In the genomic region with DNA sequence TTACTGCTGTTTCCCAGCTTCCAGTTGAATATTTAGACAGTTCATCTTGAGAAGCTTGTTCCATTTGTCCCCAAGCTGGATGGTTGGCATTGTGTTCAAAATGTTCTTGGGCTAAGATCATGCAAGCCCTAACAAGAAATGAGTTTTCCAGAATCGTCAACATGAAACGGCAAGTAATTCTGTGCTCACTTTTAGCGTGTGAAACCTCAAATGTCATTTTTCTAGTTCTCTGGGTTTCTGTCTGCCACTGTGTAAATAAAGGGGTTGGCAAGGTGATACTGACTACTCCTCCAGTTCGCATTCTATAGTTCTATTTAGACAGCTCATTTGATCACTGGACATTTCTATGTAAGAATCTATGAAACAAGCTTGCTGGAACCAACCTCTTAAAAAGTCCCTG, we compare ENCODE assay signal across 20 cellular contexts.
DNase-seq lines count a peak whose midpoint lies in the region; ATAC-seq and TF ChIP-seq lines count a peak whose summit lies in the region.
"Had no signal": no experiment of that assay in that cellular context is flagged by ENCODE, and none has a peak within 500 bp of the region (broad histone marks: within the 10 kb centered on the region; RNA-seq: fewer than 3 reads in every experiment).

No MANE protein-coding gene starts in this region.

- H3K27ac Mint-ChIP-seq in GM23338, result no peak overlapping the region
- H3K27ac Mint-ChIP-seq: activated naive CD4-positive, alpha-beta T cell treated with anti-CD3 and anti-CD28 coated beads for 36 hours; stimulated activated naive CD8-positive, alpha-beta T cell treated with anti-CD3 and anti-CD28 coated beads, Interleukin-15, amount 100 ng/mL, for 72 hours; T-cell; WTC11 had no signal

- H3K4me1 ChIP-seq in foreskin keratinocyte (no peaks in the 10 kb centered on the region), GM23338 (ENCODE audit: insufficient read depth) (peaks cover 16% of the 10 kb centered on the region)
- H3K4me1 ChIP-seq: BLaER1, left lung, spleen had no signal

- no peaks in the 10 kb centered on the region for H4K20me1 ChIP-seq in GM23338 (replicated peaks; ENCODE audit: insufficient read depth)
- H4K20me1 ChIP-seq: BLaER1 had no signal

- no peaks in the 10 kb centered on the region for H3K27me3 Mint-ChIP-seq in GM23338 (ENCODE audit: insufficient read depth, low read depth, poor library complexity)

- H3K4me2 ChIP-seq in GM23338, result no peak overlapping the region
- H3K4me2 ChIP-seq: BLaER1 had no signal

- H3K27me3 ChIP-seq in foreskin keratinocyte (no peaks in the 10 kb centered on the region), GM23338 (ENCODE audit: insufficient read depth) (no peaks in the 10 kb centered on the region)
- H3K27me3 ChIP-seq: BLaER1, brain microvascular endothelial cell, left lung, MG63, spleen had no signal

- no peaks in the 10 kb centered on the region for H3K36me3 Mint-ChIP-seq in GM23338 (ENCODE audit: low read depth)
- H3K36me3 Mint-ChIP-seq: T-cell, WTC11 had no signal

- no peaks in the 10 kb centered on the region for H3F3A ChIP-seq in GM23338 (replicated peaks; ENCODE audit: low read depth)

- no peaks in the 10 kb centered on the region for H3K9me2 ChIP-seq in GM23338 (ENCODE audit: insufficient read depth)

- peaks cover 33% of the 10 kb centered on the region for H3K4me1 Mint-ChIP-seq in GM23338
- H3K4me1 Mint-ChIP-seq: stimulated activated naive CD8-positive, alpha-beta T cell treated with anti-CD3 and anti-CD28 coated beads, Interleukin-15, amount 100 ng/mL, for 72 hours had no signal

- H3K4me3 ChIP-seq in GM23338, result no peak overlapping the region
- H3K4me3 ChIP-seq: BLaER1, left lung, MG63, spleen had no signal

- no peaks in the 10 kb centered on the region for H3K9me3 Mint-ChIP-seq in GM23338
- H3K9me3 Mint-ChIP-seq: activated naive CD4-positive, alpha-beta T cell treated with anti-CD3 and anti-CD28 coated beads for 36 hours; stimulated activated naive CD8-positive, alpha-beta T cell treated with anti-CD3 and anti-CD28 coated beads, Interleukin-15, amount 100 ng/mL, for 72 hours; T-cell; WTC11 had no signal

- no peaks in the 10 kb centered on the region for H3K36me3 ChIP-seq in GM23338 (ENCODE audit: insufficient read depth)
- H3K36me3 ChIP-seq: BLaER1, brain microvascular endothelial cell, left lung, MG63, spleen had no signal

- TF ChIP-seq CTCF in foreskin keratinocyte (conservative IDR thresholded peaks at IDR 0.05), result no peak
- no peak for TF ChIP-seq CTCF in GM23338 (conservative IDR thresholded peaks at IDR 0.05; ENCODE audit: low read depth in 2 of 2)

- ATAC-seq in GM18868 (IDR thresholded peaks at IDR 0.05; ENCODE audit: unreplicated experiment), result peak; percentile 81
- ATAC-seq in GM19463 (IDR thresholded peaks at IDR 0.05; ENCODE audit: unreplicated experiment), result peak; percentile 79
- ATAC-seq in HG03159 (IDR thresholded peaks at IDR 0.05; ENCODE audit: unreplicated experiment), result peak; percentile 37
- peak; percentile 34 for ATAC-seq in foreskin keratinocyte
- ATAC-seq in GM23338, result no peak
- ATAC-seq: HCT116; left lung; stimulated activated naive CD8-positive, alpha-beta T cell treated with anti-CD3 and anti-CD28 coated beads, Interleukin-15, amount 100 ng/mL, for 72 hours; T-cell; WTC11 had no signal

- no peak overlapping the region for H2AFZ ChIP-seq in GM23338

- H3K4me3 Mint-ChIP-seq in GM23338, result no peak overlapping the region
- H3K4me3 Mint-ChIP-seq: activated naive CD4-positive, alpha-beta T cell treated with anti-CD3 and anti-CD28 coated beads for 36 hours; stimulated activated naive CD8-positive, alpha-beta T cell treated with anti-CD3 and anti-CD28 coated beads, Interleukin-15, amount 100 ng/mL, for 72 hours; T-cell; WTC11 had no signal

- H3K27ac ChIP-seq in foreskin keratinocyte (peak overlapping the region; percentile 43), GM23338 (ENCODE audit: low read depth) (no peak overlapping the region)
- H3K27ac ChIP-seq: BLaER1, brain microvascular endothelial cell, left lung, spleen had no signal

- DNase-seq in foreskin keratinocyte, result peak; percentile 54 to 68
- DNase-seq in NCI-H2227 treated with DMSO at 0.1 percent for 48 hours (lab: John Stamatoyannopoulos, UW), result no peak
- no peak for DNase-seq in GM23338 (ENCODE audit: low spot score)
- no peak for DNase-seq in activated CD4-positive, CD25-positive, alpha-beta regulatory T cell (lab: John Stamatoyannopoulos, UW)
- DNase-seq: activated naive CD4-positive, alpha-beta T cell treated with anti-CD3 and anti-CD28 coated beads for 36 hours; brain microvascular endothelial cell; DMS79; left lung; MG63; NCI-H2029 treated with DMSO at 0.1 percent for 48 hours; NCI-H748 treated with DMSO at 0.1 percent for 48 hours; spleen; stimulated activated naive CD8-positive, alpha-beta T cell treated with anti-CD3 and anti-CD28 coated beads, Interleukin-15, amount 100 ng/mL, for 72 hours; T-cell had no signal

- H3K79me2 ChIP-seq in GM23338 (replicated peaks; ENCODE audit: insufficient read depth), result no peaks in the 10 kb centered on the region

TF ChIP-seq in GM23338, 12 proteins besides CTCF, POLR2A, EP300 and RAD21 (continues in another document):
- TF ChIP-seq, protein P1, sequence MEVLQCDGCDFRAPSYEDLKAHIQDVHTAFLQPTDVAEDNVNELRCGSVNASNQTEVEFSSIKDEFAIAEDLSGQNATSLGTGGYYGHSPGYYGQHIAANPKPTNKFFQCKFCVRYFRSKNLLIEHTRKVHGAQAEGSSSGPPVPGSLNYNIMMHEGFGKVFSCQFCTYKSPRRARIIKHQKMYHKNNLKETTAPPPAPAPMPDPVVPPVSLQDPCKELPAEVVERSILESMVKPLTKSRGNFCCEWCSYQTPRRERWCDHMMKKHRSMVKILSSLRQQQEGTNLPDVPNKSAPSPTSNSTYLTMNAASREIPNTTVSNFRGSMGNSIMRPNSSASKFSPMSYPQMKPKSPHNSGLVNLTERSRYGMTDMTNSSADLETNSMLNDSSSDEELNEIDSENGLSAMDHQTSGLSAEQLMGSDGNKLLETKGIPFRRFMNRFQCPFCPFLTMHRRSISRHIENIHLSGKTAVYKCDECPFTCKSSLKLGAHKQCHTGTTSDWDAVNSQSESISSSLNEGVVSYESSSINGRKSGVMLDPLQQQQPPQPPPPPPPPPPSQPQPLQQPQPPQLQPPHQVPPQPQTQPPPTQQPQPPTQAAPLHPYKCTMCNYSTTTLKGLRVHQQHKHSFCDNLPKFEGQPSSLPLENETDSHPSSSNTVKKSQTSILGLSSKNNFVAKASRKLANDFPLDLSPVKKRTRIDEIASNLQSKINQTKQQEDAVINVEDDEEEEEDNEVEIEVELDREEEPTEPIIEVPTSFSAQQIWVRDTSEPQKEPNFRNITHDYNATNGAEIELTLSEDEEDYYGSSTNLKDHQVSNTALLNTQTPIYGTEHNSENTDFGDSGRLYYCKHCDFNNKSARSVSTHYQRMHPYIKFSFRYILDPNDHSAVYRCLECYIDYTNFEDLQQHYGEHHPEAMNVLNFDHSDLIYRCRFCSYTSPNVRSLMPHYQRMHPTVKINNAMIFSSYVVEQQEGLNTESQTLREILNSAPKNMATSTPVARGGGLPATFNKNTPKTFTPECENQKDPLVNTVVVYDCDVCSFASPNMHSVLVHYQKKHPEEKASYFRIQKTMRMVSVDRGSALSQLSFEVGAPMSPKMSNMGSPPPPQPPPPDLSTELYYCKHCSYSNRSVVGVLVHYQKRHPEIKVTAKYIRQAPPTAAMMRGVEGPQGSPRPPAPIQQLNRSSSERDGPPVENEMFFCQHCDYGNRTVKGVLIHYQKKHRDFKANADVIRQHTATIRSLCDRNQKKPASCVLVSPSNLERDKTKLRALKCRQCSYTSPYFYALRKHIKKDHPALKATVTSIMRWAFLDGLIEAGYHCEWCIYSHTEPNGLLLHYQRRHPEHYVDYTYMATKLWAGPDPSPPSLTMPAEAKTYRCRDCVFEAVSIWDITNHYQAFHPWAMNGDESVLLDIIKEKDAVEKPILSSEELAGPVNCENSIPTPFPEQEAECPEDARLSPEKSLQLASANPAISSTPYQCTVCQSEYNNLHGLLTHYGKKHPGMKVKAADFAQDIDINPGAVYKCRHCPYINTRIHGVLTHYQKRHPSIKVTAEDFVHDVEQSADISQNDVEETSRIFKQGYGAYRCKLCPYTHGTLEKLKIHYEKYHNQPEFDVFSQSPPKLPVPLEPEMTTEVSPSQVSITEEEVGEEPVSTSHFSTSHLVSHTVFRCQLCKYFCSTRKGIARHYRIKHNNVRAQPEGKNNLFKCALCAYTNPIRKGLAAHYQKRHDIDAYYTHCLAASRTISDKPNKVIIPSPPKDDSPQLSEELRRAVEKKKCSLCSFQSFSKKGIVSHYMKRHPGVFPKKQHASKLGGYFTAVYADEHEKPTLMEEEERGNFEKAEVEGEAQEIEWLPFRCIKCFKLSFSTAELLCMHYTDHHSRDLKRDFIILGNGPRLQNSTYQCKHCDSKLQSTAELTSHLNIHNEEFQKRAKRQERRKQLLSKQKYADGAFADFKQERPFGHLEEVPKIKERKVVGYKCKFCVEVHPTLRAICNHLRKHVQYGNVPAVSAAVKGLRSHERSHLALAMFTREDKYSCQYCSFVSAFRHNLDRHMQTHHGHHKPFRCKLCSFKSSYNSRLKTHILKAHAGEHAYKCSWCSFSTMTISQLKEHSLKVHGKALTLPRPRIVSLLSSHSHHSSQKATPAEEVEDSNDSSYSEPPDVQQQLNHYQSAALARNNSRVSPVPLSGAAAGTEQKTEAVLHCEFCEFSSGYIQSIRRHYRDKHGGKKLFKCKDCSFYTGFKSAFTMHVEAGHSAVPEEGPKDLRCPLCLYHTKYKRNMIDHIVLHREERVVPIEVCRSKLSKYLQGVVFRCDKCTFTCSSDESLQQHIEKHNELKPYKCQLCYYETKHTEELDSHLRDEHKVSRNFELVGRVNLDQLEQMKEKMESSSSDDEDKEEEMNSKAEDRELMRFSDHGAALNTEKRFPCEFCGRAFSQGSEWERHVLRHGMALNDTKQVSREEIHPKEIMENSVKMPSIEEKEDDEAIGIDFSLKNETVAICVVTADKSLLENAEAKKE (CRISPR knock-in tag; IDR thresholded peaks at IDR 0.05), result no peak
- TF ChIP-seq POLR2AphosphoS5 (IDR thresholded peaks at IDR 0.05; ENCODE audit: low read depth) (no peak), NANOG (IDR thresholded peaks at IDR 0.05; ENCODE audit: borderline replicate concordance) (no peak), ZNF114 (CRISPR knock-in tag; IDR thresholded peaks at IDR 0.05) (no peak), CREB1 (CRISPR knock-in tag; IDR thresholded peaks at IDR 0.05; ENCODE audit: low read depth) (no peak), EZH2 (IDR thresholded peaks at IDR 0.05; ENCODE audit: low read depth, unreplicated experiment) (no peak), ZNF331 (CRISPR knock-in tag; IDR thresholded peaks at IDR 0.05; ENCODE audit: low read depth) (no peak)
- TF ChIP-seq, protein P2, sequence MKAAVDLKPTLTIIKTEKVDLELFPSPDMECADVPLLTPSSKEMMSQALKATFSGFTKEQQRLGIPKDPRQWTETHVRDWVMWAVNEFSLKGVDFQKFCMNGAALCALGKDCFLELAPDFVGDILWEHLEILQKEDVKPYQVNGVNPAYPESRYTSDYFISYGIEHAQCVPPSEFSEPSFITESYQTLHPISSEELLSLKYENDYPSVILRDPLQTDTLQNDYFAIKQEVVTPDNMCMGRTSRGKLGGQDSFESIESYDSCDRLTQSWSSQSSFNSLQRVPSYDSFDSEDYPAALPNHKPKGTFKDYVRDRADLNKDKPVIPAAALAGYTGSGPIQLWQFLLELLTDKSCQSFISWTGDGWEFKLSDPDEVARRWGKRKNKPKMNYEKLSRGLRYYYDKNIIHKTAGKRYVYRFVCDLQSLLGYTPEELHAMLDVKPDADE (IDR thresholded peaks at IDR 0.05), result no peak

Comparison
In these comparisons a context has a peak if more than half of its experiments do, and no peak if none do; other contexts are left out.
1. DNase-seq: peak in foreskin keratinocyte (2 of 2); none in NCI-H2227 treated with DMSO at 0.1 percent for 48 hours (single experiment), GM23338 (single experiment) and activated CD4-positive, CD25-positive, alpha-beta regulatory T cell (0 of 4).